Comparison of ENCODE assay signal across 14 cellular contexts in genomic region chr3:78804251-78805037, GRCh38.
DNase-seq lines count a peak whose midpoint lies in the region; ATAC-seq, FAIRE-seq and TF ChIP-seq lines count a peak whose summit lies in the region.
"Had no signal": no experiment of that assay in that cellular context is flagged by ENCODE, and none has a peak within 500 bp of the region (broad histone marks: within the 10 kb centered on the region; RNA-seq: fewer than 3 reads in every experiment).

No MANE protein-coding gene starts in this region.

- H3K27me3 ChIP-seq in left lung: no peaks in the 10 kb centered on the region
- no peaks in the 10 kb centered on the region for H3K27me3 ChIP-seq in spleen (replicated peaks in 1 of 7)
- H3K27me3 ChIP-seq: upper lobe of left lung had no signal

- no peak overlapping the region for H3K27ac ChIP-seq in left lung
- peak overlapping the region in 1 of 8 donors; percentile 13 for H3K27ac ChIP-seq in spleen
- H3K27ac ChIP-seq: upper lobe of left lung had no signal

- ATAC-seq in left lung (peak; percentile 41), GM18511 (IDR thresholded peaks at IDR 0.05; ENCODE audit: unreplicated experiment) (no peak)
- ATAC-seq in activated CD8-positive, alpha-beta memory T cell treated with anti-CD3 and anti-CD28 coated beads, Interleukin-2, amount 10 ng/mL, durations not matched to agents 7 days and 5 days: no peak

- H3K9me3 ChIP-seq in left lung (peaks cover 0 to 6% of the 10 kb centered on the region in 2 donors), spleen (peaks cover 0 to 6% (median 1%) of the 10 kb centered on the region in 8 donors)
- H3K9me3 ChIP-seq: upper lobe of left lung had no signal

- no peak overlapping the region for H3K4me3 Mint-ChIP-seq in activated CD8-positive, alpha-beta memory T cell treated with anti-CD3 and anti-CD28 coated beads, Interleukin-2, amount 10 ng/mL, durations not matched to agents 7 days and 5 days

- CTCF ChIA-PET in activated CD8-positive, alpha-beta memory T cell treated with anti-CD3 and anti-CD28 coated beads, Interleukin-2, amount 10 ng/mL, durations not matched to agents 7 days and 5 days (lab: Charles Lee): no interaction called here

- no peaks in the 10 kb centered on the region for H3K4me1 Mint-ChIP-seq in activated CD8-positive, alpha-beta memory T cell treated with anti-CD3 and anti-CD28 coated beads, Interleukin-2, amount 10 ng/mL, durations not matched to agents 7 days and 5 days

- intact Hi-C loops in left lung (cut with DNase I) (no loop called here), spleen (cut with DNase I; ENCODE audit: low total_unique reads) (no loop called here)

- in situ Hi-C loops in astrocyte of the cerebellum (cut with HindIII; ENCODE audit: low sequenced_read_pairs): no loop called here

- WGBS in spleen, 5 donors: 37 to 44% (median 41%) methylated on average over 2 of the region's 2 CpGs

- no peaks in the 10 kb centered on the region for H3K4me1 ChIP-seq in left lung
- H3K4me1 ChIP-seq in spleen: peaks cover 0 to 7% (median 2%) of the 10 kb centered on the region in 6 donors
- H3K4me1 ChIP-seq: upper lobe of left lung had no signal

- no peaks in the 10 kb centered on the region for H3K27me3 Mint-ChIP-seq in activated CD8-positive, alpha-beta memory T cell treated with anti-CD3 and anti-CD28 coated beads, Interleukin-2, amount 10 ng/mL, durations not matched to agents 7 days and 5 days

- H3K9me3 Mint-ChIP-seq in activated CD8-positive, alpha-beta memory T cell treated with anti-CD3 and anti-CD28 coated beads, Interleukin-2, amount 10 ng/mL, durations not matched to agents 7 days and 5 days (ENCODE audit: low read depth): peaks cover 10% of the 10 kb centered on the region

- DNase-seq in GM04504 (ENCODE audit: low read depth): peak; percentile 77
- peak; percentile 83 for DNase-seq in astrocyte of the cerebellum (ENCODE audit: low read depth)
- DNase-seq in left lung: no peak
- DNase-seq in spleen: no peak
- no peak for DNase-seq in D721Med (ENCODE audit: insufficient read length, low spot score)
- DNase-seq in activated CD8-positive, alpha-beta memory T cell treated with anti-CD3 and anti-CD28 coated beads, Interleukin-2, amount 10 ng/mL, durations not matched to agents 7 days and 5 days: no peak
- DNase-seq: C1 segment of cervical spinal cord; effector CD4-positive, alpha-beta T cell; NCI-H1694 treated with DMSO at 0.1 percent for 48 hours; OCI-M1; T1000; upper lobe of left lung had no signal

- no peaks in the 10 kb centered on the region for H3K36me3 Mint-ChIP-seq in activated CD8-positive, alpha-beta memory T cell treated with anti-CD3 and anti-CD28 coated beads, Interleukin-2, amount 10 ng/mL, durations not matched to agents 7 days and 5 days

- TF ChIP-seq CTCF in astrocyte of the cerebellum (IDR thresholded peaks at IDR 0.05; ENCODE audit: low read depth, low read length, missing control alignments) (no peak), left lung (IDR thresholded peaks at IDR 0.05) (no peak), spleen (IDR thresholded peaks at IDR 0.05 in 8 of 11, conservative IDR thresholded peaks at IDR 0.05 in 3 of 11) (no peak), D721Med (IDR thresholded peaks at IDR 0.05; ENCODE audit: insufficient read depth, missing control alignments) (no peak)

- H3K36me3 ChIP-seq in left lung (no peaks in the 10 kb centered on the region), spleen (no peaks in the 10 kb centered on the region)
- H3K36me3 ChIP-seq: upper lobe of left lung had no signal

- TF ChIP-seq POLR2A in spleen (IDR thresholded peaks at IDR 0.05): no peak

- peak; percentile 98 for FAIRE-seq in A204.1 (lab: Jason Lieb, UNC)
- FAIRE-seq in D721Med (lab: Jason Lieb, UNC): no peak

- no peak overlapping the region for H3K4me3 ChIP-seq in astrocyte of the cerebellum (ENCODE audit: low read depth, low read length)
- H3K4me3 ChIP-seq in left lung: no peak overlapping the region
- no peak overlapping the region for H3K4me3 ChIP-seq in spleen
- H3K4me3 ChIP-seq: upper lobe of left lung had no signal

- no peak overlapping the region for H3K27ac Mint-ChIP-seq in activated CD8-positive, alpha-beta memory T cell treated with anti-CD3 and anti-CD28 coated beads, Interleukin-2, amount 10 ng/mL, durations not matched to agents 7 days and 5 days

Comparison
In these comparisons a context has a peak if more than half of its experiments do, and no peak if none do; other contexts are left out.
1. DNase-seq: peak in GM04504 (single experiment) and astrocyte of the cerebellum (single experiment); none in left lung (0 of 2), spleen (single experiment), D721Med (single experiment) and activated CD8-positive, alpha-beta memory T cell treated with anti-CD3 and anti-CD28 coated beads, Interleukin-2, amount 10 ng/mL, durations not matched to agents 7 days and 5 days (single experiment).